8 cellular contexts compared by ENCODE assay signal in the genomic region with DNA sequence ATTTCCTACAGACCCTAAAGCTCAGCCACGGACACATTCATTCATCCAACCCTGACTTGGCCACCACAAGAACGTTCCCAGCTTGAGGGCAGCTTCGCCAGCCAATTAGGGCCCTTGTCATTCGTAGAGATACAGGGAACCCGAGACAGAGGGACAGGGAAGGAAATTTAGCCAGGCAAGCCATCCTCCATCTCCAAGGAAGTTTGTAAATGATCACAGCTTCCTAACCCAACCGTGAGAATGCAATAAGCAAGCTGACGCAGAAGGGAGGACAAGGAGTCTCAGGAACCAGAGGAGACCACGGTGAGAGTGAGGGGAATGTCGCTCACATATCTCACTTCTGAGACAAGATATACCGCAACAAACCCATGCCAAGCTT. TPM values are rescaled to one million over a fixed set of nuclear protein-coding genes. Genes with fewer than 3 reads are reported as not detected.
DNase-seq lines count a peak whose midpoint lies in the region; ATAC-seq lines count a peak whose summit lies in the region.

No MANE protein-coding gene starts in this region.

- peaks cover 5% of the 10 kb centered on the region for H3K36me3 Mint-ChIP-seq in T-helper 1 cell treated with Interleukin-12 subunit alpha and Interleukin-12 subunit beta and Interleukin-4 antibody, amounts not matched to agents 30 μg/mL and 1 μg/mL, for 36 hours (ENCODE audit: low read depth)
- peaks cover 2% of the 10 kb centered on the region for H3K36me3 Mint-ChIP-seq in activated T-helper 1 cell treated with anti-CD3 and anti-CD28 coated beads, Interleukin-12 subunit alpha, Interleukin-12 subunit beta, Interleukin-2, Interleukin-4 antibody, amounts not matched to agents 30 ng/mL and 10 ng/mL and 1 ng/mL, durations not matched to agents 14 hours and 24 hours and 36 hours (ENCODE audit: low read depth)

- H3K9me3 Mint-ChIP-seq in T-helper 1 cell treated with Interleukin-12 subunit alpha and Interleukin-12 subunit beta and Interleukin-4 antibody, amounts not matched to agents 30 μg/mL and 1 μg/mL, for 36 hours: no peaks in the 10 kb centered on the region
- no peaks in the 10 kb centered on the region for H3K9me3 Mint-ChIP-seq in activated T-helper 1 cell treated with anti-CD3 and anti-CD28 coated beads, Interleukin-12 subunit alpha, Interleukin-12 subunit beta, Interleukin-2, Interleukin-4 antibody, amounts not matched to agents 30 ng/mL and 10 ng/mL and 1 ng/mL, durations not matched to agents 14 hours and 24 hours and 36 hours

- H3K9me3 ChIP-seq in iPS-20b (ENCODE audit: insufficient read depth, low read depth, low read length): no peaks in the 10 kb centered on the region
- no peaks in the 10 kb centered on the region for H3K9me3 ChIP-seq in stomach smooth muscle (ENCODE audit: control insufficient read depth in 2 of 2, low read length in 2 of 2)

- no peak overlapping the region for H3K27ac ChIP-seq in iPS-20b (ENCODE audit: low read length)
- H3K27ac ChIP-seq in stomach smooth muscle (ENCODE audit: low read length): peak overlapping the region; percentile 55

- peaks cover 28% of the 10 kb centered on the region for H3K4me1 Mint-ChIP-seq in T-helper 1 cell treated with Interleukin-12 subunit alpha and Interleukin-12 subunit beta and Interleukin-4 antibody, amounts not matched to agents 30 μg/mL and 1 μg/mL, for 36 hours (ENCODE audit: low read depth)
- H3K4me1 Mint-ChIP-seq in activated T-helper 1 cell treated with anti-CD3 and anti-CD28 coated beads, Interleukin-12 subunit alpha, Interleukin-12 subunit beta, Interleukin-2, Interleukin-4 antibody, amounts not matched to agents 30 ng/mL and 10 ng/mL and 1 ng/mL, durations not matched to agents 14 hours and 24 hours and 36 hours (ENCODE audit: low read depth): peaks cover 39% of the 10 kb centered on the region

- H3K9ac ChIP-seq in iPS-20b (ENCODE audit: low read depth, low read length): no peak overlapping the region
- H3K9ac ChIP-seq in stomach smooth muscle (ENCODE audit: low read length in 2 of 2): peak overlapping the region; percentile 59 to 74

- H3K4me1 ChIP-seq in iPS-20b (ENCODE audit: insufficient read depth, low read length) (peaks cover 24% of the 10 kb centered on the region), stomach smooth muscle (ENCODE audit: control insufficient read depth, insufficient read depth, low read length) (peaks cover 56% of the 10 kb centered on the region)

- H3K36me3 ChIP-seq in iPS-20b (ENCODE audit: insufficient read depth, low read depth, low read length) (no peaks in the 10 kb centered on the region), stomach smooth muscle (ENCODE audit: control insufficient read depth in 2 of 2, insufficient read depth in 2 of 2, low read length in 2 of 2) (no peaks in the 10 kb centered on the region)

- H3K4me3 ChIP-seq in iPS-20b (ENCODE audit: low read length): peak overlapping the region; percentile 88
- peak overlapping the region; percentile 86 to 94 for H3K4me3 ChIP-seq in stomach smooth muscle (ENCODE audit: low read length in 2 of 2)

- H3K27ac Mint-ChIP-seq in T-helper 1 cell treated with Interleukin-12 subunit alpha and Interleukin-12 subunit beta and Interleukin-4 antibody, amounts not matched to agents 30 μg/mL and 1 μg/mL, for 36 hours: peak overlapping the region; percentile 3
- H3K27ac Mint-ChIP-seq in activated T-helper 1 cell treated with anti-CD3 and anti-CD28 coated beads, Interleukin-12 subunit alpha, Interleukin-12 subunit beta, Interleukin-2, Interleukin-4 antibody, amounts not matched to agents 30 ng/mL and 10 ng/mL and 1 ng/mL, durations not matched to agents 14 hours and 24 hours and 36 hours: peak overlapping the region; percentile 1

- intact Hi-C loops in activated T-helper 1 cell treated with anti-CD3 and anti-CD28 coated beads, Interleukin-12 subunit alpha, Interleukin-12 subunit beta, Interleukin-2, Interleukin-4 antibody, amounts not matched to agents 30 ng/mL and 10 ng/mL and 1 ng/mL, durations not matched to agents 14 hours and 24 hours and 36 hours (cut with micrococcal nuclease): loop anchor here (5.0 kb wide), 3 partner anchors 83 to 348 kb away; a partner anchor contains a TSS

- H3K27me3 ChIP-seq in iPS-20b (ENCODE audit: insufficient read depth, low read length) (peaks cover 8% of the 10 kb centered on the region), stomach smooth muscle (ENCODE audit: control insufficient read depth in 1 of 2, insufficient read depth in 2 of 2, low read length in 2 of 2) (no peaks in the 10 kb centered on the region)

- H3K4me3 Mint-ChIP-seq in T-helper 1 cell treated with Interleukin-12 subunit alpha and Interleukin-12 subunit beta and Interleukin-4 antibody, amounts not matched to agents 30 μg/mL and 1 μg/mL, for 36 hours: peak overlapping the region; percentile 89
- peak overlapping the region; percentile 79 for H3K4me3 Mint-ChIP-seq in activated T-helper 1 cell treated with anti-CD3 and anti-CD28 coated beads, Interleukin-12 subunit alpha, Interleukin-12 subunit beta, Interleukin-2, Interleukin-4 antibody, amounts not matched to agents 30 ng/mL and 10 ng/mL and 1 ng/mL, durations not matched to agents 14 hours and 24 hours and 36 hours

- H3K27me3 Mint-ChIP-seq in T-helper 1 cell treated with Interleukin-12 subunit alpha and Interleukin-12 subunit beta and Interleukin-4 antibody, amounts not matched to agents 30 μg/mL and 1 μg/mL, for 36 hours (ENCODE audit: low read depth): peaks cover 13% of the 10 kb centered on the region
- H3K27me3 Mint-ChIP-seq in activated T-helper 1 cell treated with anti-CD3 and anti-CD28 coated beads, Interleukin-12 subunit alpha, Interleukin-12 subunit beta, Interleukin-2, Interleukin-4 antibody, amounts not matched to agents 30 ng/mL and 10 ng/mL and 1 ng/mL, durations not matched to agents 14 hours and 24 hours and 36 hours (ENCODE audit: insufficient read depth): peaks cover 5% of the 10 kb centered on the region

- DNase-seq in T-helper 1 cell (no peak), Kasumi-1 (lab: John Stamatoyannopoulos, UW) (no peak)
- no peak for DNase-seq in activated T-helper 1 cell treated with anti-CD3 and anti-CD28 coated beads, Interleukin-12 subunit alpha, Interleukin-12 subunit beta, Interleukin-2, Interleukin-4 antibody, amounts not matched to agents 30 ng/mL and 10 ng/mL and 1 ng/mL, durations not matched to agents 14 hours and 24 hours and 36 hours (ENCODE audit: low spot score)

- ATAC-seq in GM21515 (IDR thresholded peaks at IDR 0.05; ENCODE audit: unreplicated experiment) (no peak), GM19324 (IDR thresholded peaks at IDR 0.05; ENCODE audit: low FRiP score, unreplicated experiment) (no peak)

RNA-seq across cellular contexts. Expression of a gene that starts 1.4 kb away (rescaled TPM):
- 2.1 and 2.5 TPM in 2 replicates for total RNA-seq in activated T-helper 1 cell treated with anti-CD3 and anti-CD28 coated beads, Interleukin-12 subunit alpha, Interleukin-12 subunit beta, Interleukin-2, Interleukin-4 antibody, amounts not matched to agents 30 ng/mL and 10 ng/mL and 1 ng/mL, durations not matched to agents 14 hours and 24 hours and 36 hours
